ENCODE assay signal across 8 cellular contexts in genomic region chr16:29862884-29863668, GRCh38. TPM values are rescaled to one million over a fixed set of nuclear protein-coding genes. Genes with fewer than 3 reads are reported as not detected.
A peak's percentile ranks its signal among the peaks of the same experiment; 100 is the strongest.
DNase-seq lines count a peak whose midpoint lies in the region; ATAC-seq lines count a peak whose summit lies in the region.

A gene with protein sequence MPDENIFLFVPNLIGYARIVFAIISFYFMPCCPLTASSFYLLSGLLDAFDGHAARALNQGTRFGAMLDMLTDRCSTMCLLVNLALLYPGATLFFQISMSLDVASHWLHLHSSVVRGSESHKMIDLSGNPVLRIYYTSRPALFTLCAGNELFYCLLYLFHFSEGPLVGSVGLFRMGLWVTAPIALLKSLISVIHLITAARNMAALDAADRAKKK (minus strand): TSS chr16:29863226. CDS start chr16:29862857, 369 bp downstream.

- ATAC-seq in GM19025 (IDR thresholded peaks at IDR 0.05; ENCODE audit: low read depth, unreplicated experiment), result peak; percentile 92
- ATAC-seq in HG03354 (IDR thresholded peaks at IDR 0.05; ENCODE audit: poor library complexity, severe bottlenecking, unreplicated experiment), result peak; percentile 94

- DNase-seq in AML-193 (lab: John Stamatoyannopoulos, UW) (peak; percentile 90 to 93), NCI-H460 (ENCODE audit: extremely low read depth, low read depth) (peak; percentile 96), cerebellar nuclear complex (lab: John Stamatoyannopoulos, UW) (peak; percentile 82 to 89), islet precursor cell (peak; percentile 96)
- DNase-seq in activated CD4-positive, CD25-positive, alpha-beta regulatory T cell treated with anti-CD3 and anti-CD28 coated beads, Interleukin-2, amount 50 U/mL, for 72 hours, result peak; percentile 80
- peak; percentile 90 to 95 (median 90) for DNase-seq in stimulated activated CD4-positive, alpha-beta T cell treated with anti-CD3 and anti-CD28 coated beads, Interleukin-12 subunit alpha, Interleukin-12 subunit beta, amount 100 ng/mL, for 48 hours (ENCODE audit: low read depth in 2 of 3, low spot score in 1 of 3)

RNA-seq across cellular contexts. Expression of the gene that starts here (rescaled TPM):
- 65.5 and 69.3 TPM in 2 replicates for total RNA-seq in NCI-H460 (2014; rRNA removed; shearing (Covaris generic))
- 61.3 and 64.1 TPM in 2 replicates for polyA plus RNA-seq in NCI-H460 (2014; cell fraction: nucleus; rRNA removed)

Comparison
In these comparisons a context has a peak if more than half of its experiments do, and no peak if none do; other contexts are left out.
1. Peak in every context shown above with its lines: DNase-seq and ATAC-seq.